In genomic region chr11:70760416-70761020, GRCh38 we compare ENCODE assay signal across 20 cellular contexts.
"Had no signal": no experiment of that assay in that cellular context is flagged by ENCODE, and none has a peak within 500 bp of the region (broad histone marks: within the 10 kb centered on the region; RNA-seq: fewer than 3 reads in every experiment).

No MANE protein-coding gene starts in this region.

- DNase-seq: activated CD4-positive, alpha-beta T cell treated with anti-CD3 and anti-CD28 coated beads, Interleukin-2, amount 50 U/mL, for 1 hour; activated CD8-positive, alpha-beta memory T cell treated with anti-CD3 and anti-CD28 coated beads, Interleukin-2, amount 50 U/mL, for 48 hours; activated effector memory CD4-positive, alpha-beta T cell treated with Interleukin-2 at 50 U/mL for 16 hours; activated naive CD4-positive, alpha-beta T cell treated with anti-CD3 and anti-CD28 coated beads, Interleukin-2, amount 10 ng/mL, durations not matched to agents 7 days and 5 days; activated naive CD8-positive, alpha-beta T cell treated with anti-CD3 and anti-CD28 coated beads, Interleukin-2, amount 50 U/mL, for 24 hours; activated T-cell treated with anti-CD3 and anti-CD28 coated beads, Interleukin-2, amount 50 U/mL, for 48 hours; brain microvascular endothelial cell; gastrocnemius medialis; immature natural killer cell; kidney glomerular epithelial cell; left ventricle myocardium superior; mucosa of descending colon; naive B cell; pancreas; stimulated activated naive CD4-positive, alpha-beta T cell; T-cell had no signal

- H3K4me3 Mint-ChIP-seq: activated naive CD4-positive, alpha-beta T cell treated with anti-CD3 and anti-CD28 coated beads, Interleukin-2, amount 10 ng/mL, durations not matched to agents 7 days and 5 days; activated naive CD8-positive, alpha-beta T cell treated with anti-CD3 and anti-CD28 coated beads, Interleukin-2, amount 50 U/mL, for 24 hours; immature natural killer cell; memory B cell; neural crest cell; T-cell had no signal

- H3K36me3 Mint-ChIP-seq: activated naive CD4-positive, alpha-beta T cell treated with anti-CD3 and anti-CD28 coated beads, Interleukin-2, amount 10 ng/mL, durations not matched to agents 7 days and 5 days; immature natural killer cell; memory B cell; T-cell had no signal

- H3K27ac ChIP-seq: brain microvascular endothelial cell, coronary artery, gastrocnemius medialis, heart left ventricle, pancreas had no signal

- H3K4me1 ChIP-seq: gastrocnemius medialis, pancreas had no signal

- ATAC-seq: activated naive CD8-positive, alpha-beta T cell treated with anti-CD3 and anti-CD28 coated beads, Interleukin-2, amount 50 U/mL, for 24 hours; gastrocnemius medialis; heart left ventricle; left ventricle myocardium superior; mucosa of descending colon; pancreas; T-cell had no signal

- H3K27ac Mint-ChIP-seq: activated naive CD4-positive, alpha-beta T cell treated with anti-CD3 and anti-CD28 coated beads, Interleukin-2, amount 10 ng/mL, durations not matched to agents 7 days and 5 days; activated naive CD8-positive, alpha-beta T cell treated with anti-CD3 and anti-CD28 coated beads, Interleukin-2, amount 50 U/mL, for 24 hours; immature natural killer cell; memory B cell; naive B cell; T-cell had no signal

- H3K4me1 Mint-ChIP-seq: activated naive CD4-positive, alpha-beta T cell treated with anti-CD3 and anti-CD28 coated beads, Interleukin-2, amount 10 ng/mL, durations not matched to agents 7 days and 5 days; activated naive CD8-positive, alpha-beta T cell treated with anti-CD3 and anti-CD28 coated beads, Interleukin-2, amount 50 U/mL, for 24 hours; immature natural killer cell; T-cell had no signal

- H3K36me3 ChIP-seq: brain microvascular endothelial cell, gastrocnemius medialis, heart left ventricle, pancreas had no signal

- H3K9me3 Mint-ChIP-seq: activated naive CD8-positive, alpha-beta T cell treated with anti-CD3 and anti-CD28 coated beads, Interleukin-2, amount 50 U/mL, for 24 hours; immature natural killer cell had no signal

- H3K4me3 ChIP-seq: coronary artery, gastrocnemius medialis, heart left ventricle, mucosa of descending colon, pancreas had no signal

- H3K27me3 ChIP-seq: brain microvascular endothelial cell, pancreas had no signal

- H3K9me3 ChIP-seq: gastrocnemius medialis, heart left ventricle, mucosa of descending colon, pancreas had no signal
